ENCODE assay signal across 8 cellular contexts in the genomic region with DNA sequence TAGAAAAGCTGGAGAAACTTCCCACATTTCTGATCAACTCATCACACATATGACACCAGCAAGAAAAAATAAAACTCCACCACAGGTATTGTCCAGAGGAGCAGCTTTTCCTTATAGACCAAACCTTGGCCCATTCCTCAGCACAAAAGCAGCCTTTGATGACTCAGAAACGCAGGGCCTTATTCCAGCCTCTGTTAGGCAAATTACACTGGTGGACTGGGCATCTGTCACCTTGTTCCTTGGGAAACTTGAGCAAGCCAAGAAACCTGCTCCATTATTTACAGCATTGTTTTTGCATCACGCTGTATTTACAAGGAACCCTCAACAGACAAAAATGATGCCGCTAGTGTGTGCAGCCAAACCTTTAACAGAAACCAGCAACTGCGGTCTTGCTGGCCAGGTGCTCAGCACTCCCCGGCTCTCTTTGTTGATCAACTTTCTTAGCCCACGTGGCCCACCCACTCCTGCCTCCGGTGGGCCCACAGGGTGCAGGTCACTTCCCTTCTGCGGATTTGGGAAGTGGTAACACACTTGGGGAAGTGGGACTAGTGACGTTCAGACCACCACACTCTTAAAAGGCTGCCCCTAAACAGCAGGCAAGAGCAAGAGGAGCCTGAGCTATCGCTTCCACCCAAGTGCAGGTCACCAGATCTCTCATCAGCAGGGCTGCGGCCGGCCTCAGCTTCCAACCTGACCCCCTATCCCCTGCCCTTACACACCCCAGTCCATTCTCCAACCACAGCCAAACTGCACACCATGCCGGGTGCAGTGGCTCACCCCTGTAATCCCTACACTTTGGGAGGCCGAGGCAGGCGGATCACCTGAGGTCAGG. TPM values are rescaled to one million over a fixed set of nuclear protein-coding genes. Genes with fewer than 3 reads are reported as not detected.
DNase-seq lines count a peak whose midpoint lies in the region; ATAC-seq lines count a peak whose summit lies in the region.

No MANE protein-coding gene starts in this region.

- H3K27ac Mint-ChIP-seq in activated T-cell treated with anti-CD3 and anti-CD28 coated beads, Interleukin-2, amount 50 U/mL, for 72 hours: no peak overlapping the region

- no peaks in the 10 kb centered on the region for H3K27me3 Mint-ChIP-seq in activated T-cell treated with anti-CD3 and anti-CD28 coated beads, Interleukin-2, amount 50 U/mL, for 72 hours (ENCODE audit: low read depth)

- H3K4me1 Mint-ChIP-seq in activated T-cell treated with anti-CD3 and anti-CD28 coated beads, Interleukin-2, amount 50 U/mL, for 72 hours (ENCODE audit: low read depth): peaks cover 18% of the 10 kb centered on the region

- ATAC-seq in activated T-cell treated with anti-CD3 and anti-CD28 coated beads, Interleukin-2, amount 50 U/mL, for 72 hours (replicated peaks in 1 of 2): no peak
- ATAC-seq in HG02678 (IDR thresholded peaks at IDR 0.05; ENCODE audit: unreplicated experiment): peak; percentile 60

- DNase-seq in activated T-cell treated with anti-CD3 and anti-CD28 coated beads, Interleukin-2, amount 50 U/mL, for 72 hours: no peak
- DNase-seq in activated T-cell treated with anti-CD3 and anti-CD28 coated beads, Interleukin-2, amount 50 U/mL, for 1 hour: no peak
- peak; percentile 18 for DNase-seq in NCI-H446 treated with DMSO at 0.1 percent for 48 hours (lab: John Stamatoyannopoulos, UW)
- peak; percentile 89 for DNase-seq in germinal center (ENCODE audit: low spot score)
- no peak for DNase-seq in stimulated activated CD4-positive, alpha-beta T cell treated with anti-CD3 and anti-CD28 coated beads, Interleukin-1b, Interleukin-23, amount 100 ng/mL, for 48 hours
- no peak for DNase-seq in GOT3 (lab: John Stamatoyannopoulos, UW)
- no peak for DNase-seq in AG08396 (ENCODE audit: low spot score)

- H3K36me3 Mint-ChIP-seq in activated T-cell treated with anti-CD3 and anti-CD28 coated beads, Interleukin-2, amount 50 U/mL, for 72 hours (ENCODE audit: insufficient read depth in 2 of 2): no peaks in the 10 kb centered on the region

- H3K9me3 Mint-ChIP-seq in activated T-cell treated with anti-CD3 and anti-CD28 coated beads, Interleukin-2, amount 50 U/mL, for 72 hours: no peaks in the 10 kb centered on the region

- H3K4me3 Mint-ChIP-seq in activated T-cell treated with anti-CD3 and anti-CD28 coated beads, Interleukin-2, amount 50 U/mL, for 72 hours: peak overlapping the region; percentile 93

RNA-seq across cellular contexts. Expression of gene AP1S3, which starts 1.5 kb away (rescaled TPM):
- 1 to 10 TPM; 5.2 to 5.6 TPM for total RNA-seq in activated T-cell treated with anti-CD3 and anti-CD28 coated beads, Interleukin-2, amount 50 U/mL, for 72 hours

Comparison
In these comparisons a context has a peak if more than half of its experiments do, and no peak if none do; other contexts are left out.
1. DNase-seq: peak in NCI-H446 treated with DMSO at 0.1 percent for 48 hours (single experiment) and germinal center (single experiment); none in activated T-cell treated with anti-CD3 and anti-CD28 coated beads, Interleukin-2, amount 50 U/mL, for 72 hours (0 of 2), activated T-cell treated with anti-CD3 and anti-CD28 coated beads, Interleukin-2, amount 50 U/mL, for 1 hour (single experiment), stimulated activated CD4-positive, alpha-beta T cell treated with anti-CD3 and anti-CD28 coated beads, Interleukin-1b, Interleukin-23, amount 100 ng/mL, for 48 hours (single experiment), GOT3 (single experiment) and AG08396 (single experiment).